In the genomic region with DNA sequence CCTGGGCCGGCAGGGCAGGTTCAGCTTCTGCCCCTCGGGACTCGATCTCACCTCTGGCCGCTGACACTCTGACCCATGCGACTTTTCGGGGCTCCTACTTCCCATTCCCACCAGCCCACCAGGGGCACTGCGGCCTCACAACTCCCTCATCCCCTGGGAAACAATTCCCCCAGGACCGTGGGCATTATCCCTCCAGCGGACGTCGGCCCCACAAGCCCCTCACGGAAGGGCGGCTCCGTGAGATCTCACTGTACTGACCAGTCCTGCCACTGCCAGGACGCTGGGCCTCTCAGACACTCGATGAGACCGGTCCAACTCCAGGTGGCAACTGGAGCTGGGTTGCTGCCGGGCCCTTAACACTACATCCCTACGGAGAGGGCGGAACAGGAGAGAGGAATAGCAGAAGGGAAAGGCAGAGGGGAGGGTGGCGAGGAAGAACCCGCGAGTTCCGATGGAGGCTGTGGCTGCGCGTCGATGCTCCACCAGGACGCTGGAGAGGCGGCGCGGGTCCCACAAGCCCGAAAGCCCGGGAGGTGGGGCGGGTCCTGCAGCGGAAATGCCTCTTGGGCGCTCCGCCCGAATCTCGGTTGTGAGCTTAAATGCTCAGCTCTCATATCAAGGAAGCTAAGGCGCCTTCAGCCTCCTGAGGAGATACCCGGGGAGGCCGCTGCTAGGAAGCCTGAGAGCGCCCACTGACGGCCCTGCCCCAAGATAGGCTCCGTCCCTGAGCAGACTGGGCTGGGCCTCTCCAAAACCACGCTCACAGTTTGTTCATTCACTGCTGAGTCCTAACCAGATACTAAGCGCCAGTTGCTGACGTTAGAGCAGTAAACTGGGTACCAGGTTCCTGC, we compare ENCODE assay signal across 8 cellular contexts. TPM values are rescaled to one million over a fixed set of nuclear protein-coding genes. Genes with fewer than 3 reads are reported as not detected.
DNase-seq lines count a peak whose midpoint lies in the region; FAIRE-seq lines count a peak whose summit lies in the region.

No MANE protein-coding gene starts in this region.

- peak; percentile 85 for DNase-seq in EH (ENCODE audit: low read depth)
- DNase-seq in activated CD8-positive, alpha-beta memory T cell treated with anti-CD3 and anti-CD28 coated beads, Interleukin-2, amount 50 U/mL, for 48 hours = peak; percentile 65
- DNase-seq in foreskin melanocyte = peak; percentile 26
- peak; percentile 52 to 62 for DNase-seq in stimulated activated CD4-positive, alpha-beta T cell treated with anti-CD3 and anti-CD28 coated beads, Interleukin-2, amount 100 ng/mL, for 24 hours
- DNase-seq in anterior cingulate cortex (lab: John Stamatoyannopoulos, UW) = no peak
- DNase-seq in SW480 (ENCODE audit: low spot score) = no peak
- no peak for DNase-seq in SK-N-DZ (ENCODE audit: low spot score)
- DNase-seq in urothelium cell line (ENCODE audit: low spot score) = no peak

- FAIRE-seq in urothelium cell line (lab: Jason Lieb, UNC) = no peak

RNA-seq across cellular contexts. Expression of a gene that starts 36.3 kb away (rescaled TPM):
- 205 and 231 TPM in 2 replicates for polyA plus RNA-seq in SK-N-DZ (2014; cell fraction: cytosol; rRNA removed)
- polyA plus RNA-seq in SK-N-DZ (2014; cell fraction: nucleus; rRNA removed) = 135 and 148 TPM in 2 replicates

RNA-seq across cellular contexts. Expression of a gene that starts 43.7 kb away (rescaled TPM):
- polyA plus RNA-seq in SK-N-DZ (2014; cell fraction: cytosol; rRNA removed) = 69.4 and 102 TPM in 2 replicates
- polyA plus RNA-seq in SK-N-DZ (2014; cell fraction: nucleus; rRNA removed) = 300 and 345 TPM in 2 replicates

RNA-seq across cellular contexts. Expression of a gene that starts 46.5 kb away (rescaled TPM):
- 20.8 and 20.9 TPM in 2 replicates for polyA plus RNA-seq in SK-N-DZ (2014; cell fraction: cytosol; rRNA removed)
- 10.5 and 15.5 TPM in 2 replicates for polyA plus RNA-seq in SK-N-DZ (2014; cell fraction: nucleus; rRNA removed)

Comparison
In these comparisons a context has a peak if more than half of its experiments do, and no peak if none do; other contexts are left out.
1. DNase-seq: peak in EH (single experiment), activated CD8-positive, alpha-beta memory T cell treated with anti-CD3 and anti-CD28 coated beads, Interleukin-2, amount 50 U/mL, for 48 hours (single experiment), foreskin melanocyte (single experiment) and stimulated activated CD4-positive, alpha-beta T cell treated with anti-CD3 and anti-CD28 coated beads, Interleukin-2, amount 100 ng/mL, for 24 hours (2 of 2); none in anterior cingulate cortex (0 of 58), SW480 (single experiment), SK-N-DZ (single experiment) and urothelium cell line (single experiment).